Comparison of ENCODE assay signal across 1 cellular context in genomic region chr1:12618661-12619395, GRCh38.
A peak's percentile ranks its signal among the peaks of the same experiment; 100 is the strongest.
TF ChIP-seq lines count a peak whose summit lies in the region.

No MANE protein-coding gene starts in this region.

TF ChIP-seq in HepG2, 621 proteins besides CTCF, POLR2A, EP300 and RAD21 (continued from another document and continues in another):
- TF ChIP-seq RERE (CRISPR knock-in tag; IDR thresholded peaks at IDR 0.05; ENCODE audit: low read depth) = peak; percentile 91
- TF ChIP-seq PCBP2 (optimal IDR thresholded peaks at IDR 0.05; ENCODE audit: low read depth, low read length, poor library complexity, severe bottlenecking) = no peak
- no peak for TF ChIP-seq RNF2 (conservative IDR thresholded peaks at IDR 0.05; ENCODE audit: low read depth)
- no peak; the same call in 1 of the 2 replicates for TF ChIP-seq ZNF816 (CRISPR knock-in tag; IDR thresholded peaks at IDR 0.05; ENCODE audit: borderline replicate concordance)
- TF ChIP-seq CERS6 (CRISPR knock-in tag; IDR thresholded peaks at IDR 0.05) = no peak
- no peak for TF ChIP-seq ZNF180 (CRISPR knock-in tag; IDR thresholded peaks at IDR 0.05; ENCODE audit: borderline replicate concordance, low read depth)
- TF ChIP-seq NFE2L2 (IDR thresholded peaks at IDR 0.05; ENCODE audit: low read length) = no peak
- TF ChIP-seq RXRA (CRISPR knock-in tag; IDR thresholded peaks at IDR 0.05) = peak; percentile 95
- no peak for TF ChIP-seq GPBP1L1 (CRISPR knock-in tag; IDR thresholded peaks at IDR 0.05)
- TF ChIP-seq ZNF138 (CRISPR knock-in tag; IDR thresholded peaks at IDR 0.05; ENCODE audit: low read depth) = 0 out of 2 replicates have a peak, but pooled peaks have one; percentile 75
- peak; percentile 92 for TF ChIP-seq MIXL1 (CRISPR knock-in tag; IDR thresholded peaks at IDR 0.05)
- TF ChIP-seq HDAC1 (CRISPR knock-in tag; IDR thresholded peaks at IDR 0.05) = peak; percentile 90
- no peak for TF ChIP-seq PLSCR1 (CRISPR knock-in tag; IDR thresholded peaks at IDR 0.05; ENCODE audit: borderline replicate concordance)
- TF ChIP-seq SRSF9 (IDR thresholded peaks at IDR 0.05; ENCODE audit: borderline replicate concordance, insufficient read depth, low read depth, low read length, poor library complexity, severe bottlenecking) = no peak
- TF ChIP-seq ZNF441 (CRISPR knock-in tag; IDR thresholded peaks at IDR 0.05; ENCODE audit: borderline replicate concordance) = no peak
- no peak for TF ChIP-seq SIN3A (IDR thresholded peaks at IDR 0.05; ENCODE audit: borderline replicate concordance, low read depth, low read length)
- TF ChIP-seq SPEN (CRISPR knock-in tag; IDR thresholded peaks at IDR 0.05; ENCODE audit: low read depth) = peak; percentile 79; the same call in 1 of the 2 replicates
- TF ChIP-seq ZNF382 (CRISPR knock-in tag; IDR thresholded peaks at IDR 0.05; ENCODE audit: borderline replicate concordance) = no peak
- no peak; the same call in none of the 2 replicates for TF ChIP-seq NCOA1 (CRISPR knock-in tag; IDR thresholded peaks at IDR 0.05)
- TF ChIP-seq GZF1 (CRISPR knock-in tag; IDR thresholded peaks at IDR 0.05) = no peak
- peak; percentile 94 for TF ChIP-seq HNRNPH1 (optimal IDR thresholded peaks at IDR 0.05; ENCODE audit: low read depth, low read length)
- TF ChIP-seq ELK4 (CRISPR knock-in tag; IDR thresholded peaks at IDR 0.05; ENCODE audit: borderline replicate concordance) = no peak
- no peak for TF ChIP-seq CHD4 (IDR thresholded peaks at IDR 0.05; ENCODE audit: borderline replicate concordance, low read length)
- TF ChIP-seq SIN3B (IDR thresholded peaks at IDR 0.05; ENCODE audit: low read length) = no peak
- TF ChIP-seq MXD1 (CRISPR knock-in tag; IDR thresholded peaks at IDR 0.05) = no peak; the same call in 1 of the 2 replicates
- TF ChIP-seq ZNF691 (CRISPR knock-in tag; IDR thresholded peaks at IDR 0.05; ENCODE audit: borderline replicate concordance, low read depth) = no peak
- peak; percentile 89 for TF ChIP-seq POGK (CRISPR knock-in tag; conservative IDR thresholded peaks at IDR 0.05)
- TF ChIP-seq PRDM15 (CRISPR knock-in tag; IDR thresholded peaks at IDR 0.05) = no peak
- TF ChIP-seq HNF4G (IDR thresholded peaks at IDR 0.05; ENCODE audit: borderline replicate concordance, low read depth, low read length) = peak; percentile 87
- peak; percentile 82; the same call in 1 of the 2 replicates for TF ChIP-seq HNF4G (CRISPR knock-in tag; IDR thresholded peaks at IDR 0.05; ENCODE audit: borderline replicate concordance, low read depth)
- peak; percentile 66 for TF ChIP-seq PHF5A (CRISPR knock-in tag; IDR thresholded peaks at IDR 0.05; ENCODE audit: low read depth, unreplicated experiment)
- no peak for TF ChIP-seq RARG (CRISPR knock-in tag; IDR thresholded peaks at IDR 0.05; ENCODE audit: low read depth)
- TF ChIP-seq ZNF282 (IDR thresholded peaks at IDR 0.05; ENCODE audit: partially characterized antibody) = no peak
- peak; percentile 53; the same call in 1 of the 2 replicates for TF ChIP-seq ZBTB14 (CRISPR knock-in tag; IDR thresholded peaks at IDR 0.05)
- TF ChIP-seq DR1 (CRISPR knock-in tag; IDR thresholded peaks at IDR 0.05) = peak; percentile 66
- no peak for TF ChIP-seq CREB1 (IDR thresholded peaks at IDR 0.05)
- peak; percentile 85 for TF ChIP-seq CREB1 (CRISPR knock-in tag; IDR thresholded peaks at IDR 0.05)
